In the genomic region with DNA sequence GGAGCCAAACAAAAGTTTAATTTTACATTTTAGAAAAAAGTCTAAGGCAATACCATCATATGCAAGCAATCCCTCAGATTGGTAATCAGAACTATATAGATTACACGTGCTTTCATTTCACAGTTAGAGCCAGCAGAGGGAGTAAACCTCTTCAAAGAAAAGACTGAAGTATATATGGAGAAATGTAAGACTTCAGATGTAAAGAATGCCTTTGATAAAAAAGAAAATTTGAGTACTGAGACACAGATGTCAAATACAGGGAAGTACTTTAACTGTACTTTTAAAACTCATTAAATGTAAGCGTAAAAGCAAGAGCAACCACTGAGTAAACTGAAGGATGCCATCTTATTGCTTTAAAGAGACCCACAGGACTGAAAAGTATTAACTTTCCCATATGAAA, we compare ENCODE assay signal across 8 cellular contexts.
DNase-seq lines count a peak whose midpoint lies in the region; ATAC-seq, FAIRE-seq and TF ChIP-seq lines count a peak whose summit lies in the region.

No MANE protein-coding gene starts in this region.

- H3K27me3 Mint-ChIP-seq in chondrocyte (ENCODE audit: low read depth), result no peaks in the 10 kb centered on the region

- ATAC-seq in GM21360 (IDR thresholded peaks at IDR 0.05; ENCODE audit: unreplicated experiment), result peak; percentile 90

- peaks cover 33% of the 10 kb centered on the region for H3K4me1 Mint-ChIP-seq in chondrocyte (ENCODE audit: low read depth)

- DNase-seq in NCI-H2196 (lab: John Stamatoyannopoulos, UW; ENCODE audit: unreplicated experiment) (peak; percentile 52), NCI-H2196 treated with DMSO at 0.1 percent for 48 hours (lab: John Stamatoyannopoulos, UW; ENCODE audit: unreplicated experiment) (no peak), HS-5 (ENCODE audit: low read depth) (peak; percentile 31), RCC 7860 (ENCODE audit: low spot score) (peak; percentile 59), chondrocyte (ENCODE audit: low spot score) (no peak), mucosa of gallbladder (ENCODE audit: low spot score) (peak; percentile 22), hypothalamus (lab: John Stamatoyannopoulos, UW) (no peak)

- H3K27ac Mint-ChIP-seq in chondrocyte (ENCODE audit: unreplicated experiment), result peak overlapping the region; percentile 42

- H3K4me3 Mint-ChIP-seq in chondrocyte (ENCODE audit: unreplicated experiment), result no peak overlapping the region

- peak; percentile 90 for TF ChIP-seq CTCF in chondrocyte (IDR thresholded peaks at IDR 0.05)

- FAIRE-seq in RCC 7860 (lab: Jason Lieb, UNC), result peak; percentile 80

- H3K36me3 Mint-ChIP-seq in chondrocyte (ENCODE audit: low read depth), result peaks cover 19% of the 10 kb centered on the region

- peaks cover 9% of the 10 kb centered on the region for H3K9me3 Mint-ChIP-seq in chondrocyte (ENCODE audit: low read depth)

Comparison
In these comparisons a context has a peak if more than half of its experiments do, and no peak if none do; other contexts are left out.
1. DNase-seq: peak in NCI-H2196 (single experiment), HS-5 (single experiment), RCC 7860 (single experiment) and mucosa of gallbladder (single experiment); none in NCI-H2196 treated with DMSO at 0.1 percent for 48 hours (single experiment), chondrocyte (single experiment) and hypothalamus (0 of 51).